Comparison of ENCODE assay signal across 5 cellular contexts in the genomic region with DNA sequence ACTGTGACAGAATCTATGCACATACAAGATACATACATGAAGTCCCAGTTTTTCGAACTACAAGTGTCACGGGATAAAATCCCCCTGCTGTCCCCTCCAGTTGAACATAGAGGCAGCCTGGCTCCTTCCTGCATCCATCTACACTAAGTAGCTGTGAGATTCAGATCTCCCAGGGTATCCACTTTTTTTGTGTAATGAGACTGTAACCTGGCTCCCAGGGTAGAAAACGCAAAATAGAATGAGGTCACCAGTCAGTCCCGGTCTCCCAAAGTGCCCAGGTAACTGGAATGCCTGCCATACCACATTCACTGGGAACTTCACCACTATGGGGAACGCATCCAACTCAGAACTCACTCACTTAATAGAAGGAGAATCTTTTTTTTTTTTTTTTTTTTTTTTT.
"Had no signal": no experiment of that assay in that cellular context is flagged by ENCODE, and none has a peak within 500 bp of the region (broad histone marks: within the 10 kb centered on the region; RNA-seq: fewer than 3 reads in every experiment).

No MANE protein-coding gene starts in this region.

- H3K27ac Mint-ChIP-seq: IgD-negative memory B cell had no signal

- DNase-seq: IMR-90 had no signal

- H3K27ac ChIP-seq: HL-60 had no signal

- ATAC-seq: HepG2, K562 had no signal

- H3K27me3 Mint-ChIP-seq: IgD-negative memory B cell had no signal

- H3K4me3 ChIP-seq: K562 had no signal

- H3K4me3 Mint-ChIP-seq: IgD-negative memory B cell had no signal
